ENCODE assay signal across 9 cellular contexts in the genomic region with DNA sequence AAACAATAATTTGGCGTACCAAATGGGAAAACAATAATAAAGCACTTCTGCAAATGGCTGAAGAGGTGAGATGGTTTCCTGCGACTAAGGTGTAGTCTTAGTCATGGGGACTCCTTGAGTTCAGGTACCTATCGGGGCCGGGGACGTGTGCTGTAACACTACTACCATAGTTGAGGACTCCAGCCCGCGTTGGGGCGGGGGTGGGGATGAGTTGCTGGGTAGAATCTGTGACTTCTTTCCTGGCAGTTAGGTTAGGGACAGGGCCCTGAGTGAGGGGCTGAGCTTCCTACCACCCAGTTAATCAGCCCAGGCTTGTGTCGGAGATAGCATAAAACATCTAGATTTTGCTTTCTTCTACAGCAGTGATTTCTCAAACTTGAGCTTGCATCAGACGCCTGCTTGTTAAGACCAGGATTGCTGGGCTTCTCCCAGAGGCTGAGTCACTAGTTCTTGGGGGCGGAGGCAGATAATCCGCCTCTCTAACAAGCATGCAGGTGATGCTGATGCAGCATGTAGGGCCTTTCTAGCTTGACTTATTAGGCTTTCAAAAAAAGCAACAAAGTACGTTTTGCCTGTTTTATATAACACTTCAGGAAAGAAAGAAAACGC. TPM values are rescaled to one million over a fixed set of nuclear protein-coding genes. Genes with fewer than 3 reads are reported as not detected.
DNase-seq lines count a peak whose midpoint lies in the region; ATAC-seq and TF ChIP-seq lines count a peak whose summit lies in the region.
"Had no signal": no experiment of that assay in that cellular context is flagged by ENCODE, and none has a peak within 500 bp of the region (broad histone marks: within the 10 kb centered on the region; RNA-seq: fewer than 3 reads in every experiment).

No MANE protein-coding gene starts in this region.

- DNase-seq in Caki2 (ENCODE audit: low read depth), result peak; percentile 37
- DNase-seq in cardiac fibroblast (ENCODE audit: low read depth in 2 of 2), result peak; percentile 79 to 83
- no peak for DNase-seq in nephron progenitor cell
- no peak for DNase-seq in COLO668 (lab: John Stamatoyannopoulos, UW; ENCODE audit: unreplicated experiment)
- DNase-seq: activated T-cell treated with anti-CD3 and anti-CD28 coated beads, Interleukin-2, amount 50 U/mL, for 4 hours had no signal

- H3K27ac ChIP-seq in HUES64 (ENCODE audit: low read depth, low read length), result peak overlapping the region; percentile 71

- no peak overlapping the region for H3K4me3 Mint-ChIP-seq in nephron progenitor cell
- H3K4me3 Mint-ChIP-seq: activated T-cell treated with anti-CD3 and anti-CD28 coated beads, Interleukin-2, amount 50 U/mL, for 4 hours had no signal

- no peaks in the 10 kb centered on the region for H3K27me3 ChIP-seq in HUES64 (ENCODE audit: insufficient read depth, low read length)

- ATAC-seq in HG03097 (IDR thresholded peaks at IDR 0.05; ENCODE audit: low FRiP score, unreplicated experiment) (no peak), GM18861 (IDR thresholded peaks at IDR 0.05; ENCODE audit: unreplicated experiment) (no peak), HG03139 (IDR thresholded peaks at IDR 0.05; ENCODE audit: unreplicated experiment) (no peak)
- ATAC-seq: activated T-cell treated with anti-CD3 and anti-CD28 coated beads, Interleukin-2, amount 50 U/mL, for 4 hours had no signal

- peaks cover 83% of the 10 kb centered on the region for H3K36me3 Mint-ChIP-seq in nephron progenitor cell (ENCODE audit: low read depth)

- H3K27ac Mint-ChIP-seq in nephron progenitor cell, result peak overlapping the region; percentile 97

- no peaks in the 10 kb centered on the region for H3K9me3 Mint-ChIP-seq in nephron progenitor cell
- H3K9me3 Mint-ChIP-seq: activated T-cell treated with anti-CD3 and anti-CD28 coated beads, Interleukin-2, amount 50 U/mL, for 4 hours had no signal

- peaks cover 91% of the 10 kb centered on the region for H3K36me3 ChIP-seq in HUES64 (ENCODE audit: insufficient read depth, low read length)

- 80% methylated on average over 11 of the region's 14 CpGs for WGBS in HUES64

- no peaks in the 10 kb centered on the region for H3K9me3 ChIP-seq in HUES64 (ENCODE audit: insufficient read depth, low read depth, low read length)

- H3K27me3 Mint-ChIP-seq in nephron progenitor cell (ENCODE audit: low read depth, poor library complexity), result no peaks in the 10 kb centered on the region

- TF ChIP-seq CTCF in cardiac fibroblast (IDR thresholded peaks at IDR 0.05; ENCODE audit: low read depth, low read length) (no peak), nephron progenitor cell (IDR thresholded peaks at IDR 0.05) (no peak)

- H3K4me3 ChIP-seq in HUES64 (ENCODE audit: low read length) (no peak overlapping the region), cardiac fibroblast (replicated peaks in 1 of 2; ENCODE audit: low read depth in 2 of 2, low read length in 2 of 2) (no peak overlapping the region)

- peaks cover 38% of the 10 kb centered on the region for H3K4me1 Mint-ChIP-seq in nephron progenitor cell

- H3K9ac ChIP-seq in HUES64 (ENCODE audit: low read depth, low read length), result no peak overlapping the region

- in situ Hi-C loops in Caki2 (cut with HindIII; ENCODE audit: low pct_unique_long_range_greater_than_20kb, low sequenced_read_pairs), result no loop called here

- peaks cover 9% of the 10 kb centered on the region for H3K4me1 ChIP-seq in HUES64 (ENCODE audit: insufficient read depth, low read length)

RNA-seq across cellular contexts. Expression of a gene that starts 30.2 kb away (rescaled TPM):
- total RNA-seq in Caki2 (2014; rRNA removed; shearing (Covaris generic); ENCODE audit: low replicate concordance), result 85.5 and 124 TPM in 2 replicates
- 105 TPM for polyA plus RNA-seq in HUES64 (2013, experiment 1 of 2)
- polyA plus RNA-seq in HUES64 (2013, experiment 2 of 2), result 120 TPM

RNA-seq across cellular contexts. Expression of a gene that starts 53.7 kb away (rescaled TPM):
- 7.1 and 9.6 TPM in 2 replicates for total RNA-seq in Caki2 (2014; rRNA removed; shearing (Covaris generic); ENCODE audit: low replicate concordance)
- 26.6 TPM for polyA plus RNA-seq in HUES64 (2013, experiment 1 of 2)
- 23.8 TPM for polyA plus RNA-seq in HUES64 (2013, experiment 2 of 2)

Comparison
In these comparisons a context has a peak if more than half of its experiments do, and no peak if none do; other contexts are left out.
1. DNase-seq: peak in Caki2 (single experiment) and cardiac fibroblast (2 of 2); none in nephron progenitor cell (single experiment) and COLO668 (single experiment).